Comparison of ENCODE assay signal across 15 cellular contexts in the genomic region with DNA sequence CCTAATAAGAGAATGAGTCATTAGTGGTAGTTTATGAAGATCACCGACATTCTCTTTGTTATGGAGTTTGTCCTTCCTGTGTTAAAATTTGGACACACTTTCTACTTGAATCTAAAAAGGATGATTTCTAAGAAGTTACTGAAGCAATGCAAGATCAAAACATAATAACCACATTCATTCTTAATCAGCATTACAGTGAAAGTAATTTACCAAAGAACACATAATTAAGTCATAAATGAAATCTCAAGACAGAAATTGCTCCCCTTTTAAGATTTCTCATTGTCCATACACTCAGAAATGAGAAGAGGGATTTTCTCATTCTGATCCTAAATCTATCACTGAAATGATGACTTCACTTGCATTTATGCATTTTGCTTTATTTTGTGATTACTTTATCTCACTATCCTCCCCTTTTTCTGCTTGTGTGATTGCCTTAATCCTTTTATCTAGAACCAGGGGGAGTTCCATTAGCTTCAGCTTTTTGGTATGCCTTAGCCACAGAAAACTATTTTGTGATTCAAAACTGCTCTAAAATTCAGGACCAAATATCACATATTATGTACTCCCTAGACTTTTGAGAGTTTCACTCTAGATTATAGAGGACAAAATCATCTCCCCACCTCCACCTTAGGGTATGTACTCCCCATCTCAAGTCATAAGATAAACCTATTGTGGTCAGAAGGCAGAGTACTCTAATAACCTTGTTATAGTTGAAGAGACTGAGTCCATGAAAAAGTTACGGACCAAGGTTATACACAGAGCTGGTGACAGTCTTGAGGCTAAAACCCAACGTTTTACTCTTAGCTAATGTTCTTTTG.
A peak's percentile ranks its signal among the peaks of the same experiment; 100 is the strongest.
DNase-seq lines count a peak whose midpoint lies in the region; ATAC-seq and TF ChIP-seq lines count a peak whose summit lies in the region.
"Had no signal": no experiment of that assay in that cellular context is flagged by ENCODE, and none has a peak within 500 bp of the region (broad histone marks: within the 10 kb centered on the region; RNA-seq: fewer than 3 reads in every experiment).

No MANE protein-coding gene starts in this region.

- H3K36me3 Mint-ChIP-seq in activated naive CD4-positive, alpha-beta T cell treated with anti-CD3 and anti-CD28 coated beads, Interleukin-2, amount 50 U/mL, for 72 hours = peaks cover 42 to 45% of the 10 kb centered on the region in 2 donors
- H3K36me3 Mint-ChIP-seq in endodermal cell (ENCODE audit: low read depth) = no peaks in the 10 kb centered on the region

- H3K9ac ChIP-seq in endodermal cell (ENCODE audit: extremely low read depth, low read length, poor library complexity, severe bottlenecking) = no peak overlapping the region

- H3K27ac ChIP-seq in endodermal cell (ENCODE audit: low read depth, low read length) = no peak overlapping the region
- H3K27ac ChIP-seq in upper lobe of right lung = no peak overlapping the region
- H3K27ac ChIP-seq: 22Rv1 had no signal

- peak; percentile 74 to 80 for ATAC-seq in activated naive CD4-positive, alpha-beta T cell treated with anti-CD3 and anti-CD28 coated beads, Interleukin-2, amount 50 U/mL, for 72 hours
- peak; percentile 84 for ATAC-seq in stimulated activated naive CD8-positive, alpha-beta T cell treated with anti-CD3 and anti-CD28 coated beads, Interleukin-15, amount 100 ng/mL, for 72 hours
- no peak for ATAC-seq in upper lobe of right lung
- ATAC-seq: PC-3 had no signal

- WGBS in endodermal cell (ENCODE audit: insufficient coverage in 1 of 2, insufficient read length in 1 of 2), 2 experiments = 83 to 100% methylated on average over 1 to 3 of the region's 3 CpGs

- no peak overlapping the region for H3K4me3 Mint-ChIP-seq in endodermal cell
- peak overlapping the region; percentile 16 to 19 for H3K4me3 Mint-ChIP-seq in stimulated activated naive CD8-positive, alpha-beta T cell treated with anti-CD3 and anti-CD28 coated beads, Interleukin-15, amount 100 ng/mL, for 72 hours
- H3K4me3 Mint-ChIP-seq: H9 had no signal

- DNase-seq in NCI-H748 (lab: John Stamatoyannopoulos, UW; ENCODE audit: unreplicated experiment) (peak; percentile 55), NCI-H748 treated with DMSO at 0.1 percent for 48 hours (lab: John Stamatoyannopoulos, UW) (no peak), endodermal cell (no peak), upper lobe of right lung (no peak), G401 (ENCODE audit: low spot score) (no peak)
- no peak for DNase-seq in activated naive CD4-positive, alpha-beta T cell treated with anti-CD3 and anti-CD28 coated beads, Interleukin-2, amount 50 U/mL, for 72 hours (ENCODE audit: low spot score in 2 of 2)
- no peak for DNase-seq in activated naive CD4-positive, alpha-beta T cell treated with anti-CD3 and anti-CD28 coated beads, Interleukin-2, amount 50 U/mL, for 16 hours
- DNase-seq in stimulated activated naive CD8-positive, alpha-beta T cell treated with anti-CD3 and anti-CD28 coated beads, Interleukin-15, amount 100 ng/mL, for 72 hours = no peak
- DNase-seq: DMS 273 treated with DMSO at 0.1 percent for 48 hours, EL, H9, KG1, NCI-H1092, PC-3 had no signal

- H3K36me3 ChIP-seq in endodermal cell (ENCODE audit: control insufficient read depth, insufficient read depth, low read length) = no peaks in the 10 kb centered on the region
- no peaks in the 10 kb centered on the region for H3K36me3 ChIP-seq in upper lobe of right lung

- no peaks in the 10 kb centered on the region for H3K27me3 Mint-ChIP-seq in endodermal cell (ENCODE audit: insufficient read depth)
- H3K27me3 Mint-ChIP-seq in stimulated activated naive CD8-positive, alpha-beta T cell treated with anti-CD3 and anti-CD28 coated beads, Interleukin-15, amount 100 ng/mL, for 72 hours = no peaks in the 10 kb centered on the region

- H3K4me1 Mint-ChIP-seq in endodermal cell = peaks cover 37% of the 10 kb centered on the region
- H3K4me1 Mint-ChIP-seq in stimulated activated naive CD8-positive, alpha-beta T cell treated with anti-CD3 and anti-CD28 coated beads, Interleukin-15, amount 100 ng/mL, for 72 hours = peaks cover 42% of the 10 kb centered on the region

- TF ChIP-seq CTCF in endodermal cell (conservative IDR thresholded peaks at IDR 0.05) (no peak), upper lobe of right lung (IDR thresholded peaks at IDR 0.05) (no peak)

- H3K27ac Mint-ChIP-seq in activated naive CD4-positive, alpha-beta T cell treated with anti-CD3 and anti-CD28 coated beads, Interleukin-2, amount 50 U/mL, for 72 hours = peak overlapping the region; percentile 79 to 89
- no peak overlapping the region for H3K27ac Mint-ChIP-seq in endodermal cell
- H3K27ac Mint-ChIP-seq in stimulated activated naive CD8-positive, alpha-beta T cell treated with anti-CD3 and anti-CD28 coated beads, Interleukin-15, amount 100 ng/mL, for 72 hours = peak overlapping the region; percentile 22 to 90
- H3K27ac Mint-ChIP-seq: H9 had no signal

- H3K9me3 ChIP-seq in endodermal cell (ENCODE audit: control insufficient read depth, low read length) = peaks cover 12% of the 10 kb centered on the region
- no peaks in the 10 kb centered on the region for H3K9me3 ChIP-seq in upper lobe of right lung

- no peaks in the 10 kb centered on the region for H3K27me3 ChIP-seq in endodermal cell (ENCODE audit: control insufficient read depth, insufficient read depth, low read length, poor library complexity, severe bottlenecking)
- H3K27me3 ChIP-seq in upper lobe of right lung = no peaks in the 10 kb centered on the region

- peaks cover 19 to 39% of the 10 kb centered on the region in 2 donors for H3K9me3 Mint-ChIP-seq in activated naive CD4-positive, alpha-beta T cell treated with anti-CD3 and anti-CD28 coated beads, Interleukin-2, amount 50 U/mL, for 72 hours
- peaks cover 4% of the 10 kb centered on the region for H3K9me3 Mint-ChIP-seq in endodermal cell
- H3K9me3 Mint-ChIP-seq in stimulated activated naive CD8-positive, alpha-beta T cell treated with anti-CD3 and anti-CD28 coated beads, Interleukin-15, amount 100 ng/mL, for 72 hours = peaks cover 37 to 44% of the 10 kb centered on the region in 2 donors

- H3K4me3 ChIP-seq in endodermal cell (ENCODE audit: low read length) (peak overlapping the region; percentile 28), upper lobe of right lung (no peak overlapping the region)

- H3K4me1 ChIP-seq in endodermal cell (ENCODE audit: control insufficient read depth, insufficient read depth, low read length) (peaks cover 16% of the 10 kb centered on the region), upper lobe of right lung (no peaks in the 10 kb centered on the region)

- intact Hi-C loops in upper lobe of right lung (cut with DNase I) = no loop called here

- in situ Hi-C loops in G401 (cut with HindIII; ENCODE audit: low sequenced_read_pairs) = no loop called here
